In the genomic region with DNA sequence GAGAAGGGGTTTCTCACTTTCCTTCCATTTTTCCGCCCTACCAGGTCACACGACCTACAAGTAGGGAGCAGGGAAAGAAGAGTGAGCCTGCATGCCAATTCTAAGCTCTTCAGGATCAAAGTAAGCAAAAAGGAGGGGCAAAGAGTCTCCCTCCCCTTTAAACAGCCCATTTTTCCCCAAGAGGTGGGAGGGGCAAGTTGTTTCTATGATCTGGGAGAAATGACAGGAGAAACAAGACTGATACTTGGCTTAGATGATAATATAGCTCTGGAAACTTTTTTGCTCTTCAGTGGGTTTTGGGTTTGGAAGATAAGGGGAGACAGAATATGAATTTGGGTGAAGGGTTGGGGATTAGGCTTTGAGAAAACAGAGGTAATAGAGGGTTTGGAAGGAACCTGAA, we compare ENCODE assay signal across 25 cellular contexts. TPM values are rescaled to one million over a fixed set of nuclear protein-coding genes. Genes with fewer than 3 reads are reported as not detected.
DNase-seq lines count a peak whose midpoint lies in the region; ATAC-seq and TF ChIP-seq lines count a peak whose summit lies in the region.
"Had no signal": no experiment of that assay in that cellular context is flagged by ENCODE, and none has a peak within 500 bp of the region (broad histone marks: within the 10 kb centered on the region; RNA-seq: fewer than 3 reads in every experiment).

No MANE protein-coding gene starts in this region.

- no peaks in the 10 kb centered on the region for H3K27me3 ChIP-seq in SJSA1 (replicated peaks)
- H3K27me3 ChIP-seq in gastrocnemius medialis = peaks cover 24 to 49% (median 41%) of the 10 kb centered on the region in 3 donors
- H3K27me3 ChIP-seq: brain microvascular endothelial cell, thyroid gland had no signal

- DNase-seq in activated CD4-positive, alpha-beta T cell treated with anti-CD3 and anti-CD28 coated beads, Interleukin-2, amount 10 ng/mL, durations not matched to agents 24 days and 14 days = no peak
- DNase-seq in activated CD4-positive, alpha-beta T cell treated with anti-CD3 and anti-CD28 coated beads, Interleukin-2, amount 50 U/mL, for 48 hours = no peak
- peak; percentile 76 to 86 for DNase-seq in SJSA1 (ENCODE audit: low read depth in 1 of 2, low spot score in 2 of 2)
- no peak for DNase-seq in mesothelial cell of epicardium (ENCODE audit: low spot score in 2 of 2, unreplicated experiment in 2 of 2)
- DNase-seq in gastrocnemius medialis = no peak
- no peak for DNase-seq in activated CD8-positive, alpha-beta T cell treated with anti-CD3 and anti-CD28 coated beads for 36 hours
- DNase-seq: activated CD8-positive, alpha-beta memory T cell treated with anti-CD3 and anti-CD28 coated beads, Interleukin-2, amount 10 ng/mL, durations not matched to agents 7 days and 5 days; activated effector memory CD4-positive, alpha-beta T cell treated with anti-CD3 and anti-CD28 coated beads, Interleukin-2, amount 50 U/mL, for 16 hours; AML-193; brain microvascular endothelial cell; COR-L47; DND-41; KG1; left cardiac atrium; mesendoderm; naive thymus-derived CD8-positive, alpha-beta T cell; NCI-H1694 treated with DMSO at 0.1 percent for 48 hours; NCI-H69; T1000; thyroid gland had no signal

- 0 out of 2 replicates have a peak, but pooled peaks cover 4% of the 10 kb centered on the region for H3K9me3 ChIP-seq in SJSA1 (replicated peaks)
- H3K9me3 ChIP-seq in gastrocnemius medialis = no peaks in the 10 kb centered on the region
- H3K9me3 ChIP-seq: thyroid gland had no signal

- peaks cover 7% of the 10 kb centered on the region for H3K27me3 Mint-ChIP-seq in activated CD4-positive, alpha-beta T cell treated with anti-CD3 and anti-CD28 coated beads, Interleukin-2, amount 10 ng/mL, durations not matched to agents 24 days and 14 days
- H3K27me3 Mint-ChIP-seq in mesothelial cell of epicardium (ENCODE audit: low read depth) = no peaks in the 10 kb centered on the region
- peaks cover 2% of the 10 kb centered on the region for H3K27me3 Mint-ChIP-seq in activated CD8-positive, alpha-beta T cell treated with anti-CD3 and anti-CD28 coated beads for 36 hours
- peaks cover 3% of the 10 kb centered on the region for H3K27me3 Mint-ChIP-seq in activated T-helper 17 cell treated with anti-CD3 and anti-CD28 coated beads, Interleukin-2, amount 50 U/mL, for 72 hours

- ATAC-seq in gastrocnemius medialis (no peak), HG03460 (IDR thresholded peaks at IDR 0.05; ENCODE audit: unreplicated experiment) (no peak)
- ATAC-seq in activated CD8-positive, alpha-beta T cell treated with anti-CD3 and anti-CD28 coated beads for 36 hours = no peak
- ATAC-seq in activated T-helper 17 cell treated with anti-CD3 and anti-CD28 coated beads, Interleukin-2, amount 50 U/mL, for 72 hours (replicated peaks) = no peak
- ATAC-seq: activated CD4-positive, CD25-positive, alpha-beta regulatory T cell treated with anti-CD3 and anti-CD28 coated beads, Interleukin-2, amount 50 U/mL, for 24 hours; activated CD8-positive, alpha-beta memory T cell treated with anti-CD3 and anti-CD28 coated beads, Interleukin-2, amount 10 ng/mL, durations not matched to agents 7 days and 5 days; HCT116; left cardiac atrium; naive thymus-derived CD8-positive, alpha-beta T cell; stimulated activated effector memory CD8-positive, alpha-beta T cell treated with anti-CD3 and anti-CD28 coated beads, Interleukin-12 subunit alpha, Interleukin-12 subunit beta, amount 100 ng/mL, for 72 hours had no signal

- intact Hi-C loops in activated CD4-positive, alpha-beta T cell treated with anti-CD3 and anti-CD28 coated beads, Interleukin-2, amount 10 ng/mL, durations not matched to agents 24 days and 14 days (cut with micrococcal nuclease) = no loop called here
- intact Hi-C loops in gastrocnemius medialis (cut with DNase I; ENCODE audit: low total_unique reads) = no loop called here
- intact Hi-C loops in activated CD8-positive, alpha-beta T cell treated with anti-CD3 and anti-CD28 coated beads for 36 hours (cut with micrococcal nuclease) = no loop called here

- peak overlapping the region; percentile 2 for H3K4me3 Mint-ChIP-seq in activated CD4-positive, alpha-beta T cell treated with anti-CD3 and anti-CD28 coated beads, Interleukin-2, amount 10 ng/mL, durations not matched to agents 24 days and 14 days
- peak overlapping the region; percentile 85 for H3K4me3 Mint-ChIP-seq in mesothelial cell of epicardium
- no peak overlapping the region for H3K4me3 Mint-ChIP-seq in activated CD8-positive, alpha-beta T cell treated with anti-CD3 and anti-CD28 coated beads for 36 hours
- H3K4me3 Mint-ChIP-seq in activated T-helper 17 cell treated with anti-CD3 and anti-CD28 coated beads, Interleukin-2, amount 50 U/mL, for 72 hours = no peak overlapping the region

- peaks cover 17% of the 10 kb centered on the region for H3K36me3 Mint-ChIP-seq in activated CD4-positive, alpha-beta T cell treated with anti-CD3 and anti-CD28 coated beads, Interleukin-2, amount 10 ng/mL, durations not matched to agents 24 days and 14 days (ENCODE audit: low read depth)
- H3K36me3 Mint-ChIP-seq in mesothelial cell of epicardium = peaks cover 23% of the 10 kb centered on the region
- peaks cover 9% of the 10 kb centered on the region for H3K36me3 Mint-ChIP-seq in activated CD8-positive, alpha-beta T cell treated with anti-CD3 and anti-CD28 coated beads for 36 hours (ENCODE audit: low read depth)
- peaks cover 15% of the 10 kb centered on the region for H3K36me3 Mint-ChIP-seq in activated T-helper 17 cell treated with anti-CD3 and anti-CD28 coated beads, Interleukin-2, amount 50 U/mL, for 72 hours (ENCODE audit: low read depth)

- peaks cover 30% of the 10 kb centered on the region for H3K4me1 ChIP-seq in SJSA1 (replicated peaks)
- H3K4me1 ChIP-seq in gastrocnemius medialis = peaks cover 0 to 15% of the 10 kb centered on the region in 2 donors

- H3K4me1 Mint-ChIP-seq in activated CD4-positive, alpha-beta T cell treated with anti-CD3 and anti-CD28 coated beads, Interleukin-2, amount 10 ng/mL, durations not matched to agents 24 days and 14 days = peaks cover 28% of the 10 kb centered on the region
- peaks cover 38% of the 10 kb centered on the region for H3K4me1 Mint-ChIP-seq in mesothelial cell of epicardium
- peaks cover 32% of the 10 kb centered on the region for H3K4me1 Mint-ChIP-seq in activated CD8-positive, alpha-beta T cell treated with anti-CD3 and anti-CD28 coated beads for 36 hours (ENCODE audit: low read depth)
- H3K4me1 Mint-ChIP-seq in activated T-helper 17 cell treated with anti-CD3 and anti-CD28 coated beads, Interleukin-2, amount 50 U/mL, for 72 hours = peaks cover 9% of the 10 kb centered on the region

- H3K27ac ChIP-seq in SJSA1 (no peak overlapping the region), gastrocnemius medialis (peak overlapping the region in 3 of 4 donors; percentile 14 to 31 (median 22))
- H3K27ac ChIP-seq: brain microvascular endothelial cell, thyroid gland had no signal

- in situ Hi-C loops in gastrocnemius medialis (cut with MboI; ENCODE audit: low sequenced_read_pairs in 4 of 4) = no loop called here

- no peak overlapping the region for H3K27ac Mint-ChIP-seq in activated CD4-positive, alpha-beta T cell treated with anti-CD3 and anti-CD28 coated beads, Interleukin-2, amount 10 ng/mL, durations not matched to agents 24 days and 14 days
- peak overlapping the region; percentile 69 for H3K27ac Mint-ChIP-seq in mesothelial cell of epicardium
- no peak overlapping the region for H3K27ac Mint-ChIP-seq in activated CD8-positive, alpha-beta T cell treated with anti-CD3 and anti-CD28 coated beads for 36 hours
- H3K27ac Mint-ChIP-seq in activated T-helper 17 cell treated with anti-CD3 and anti-CD28 coated beads, Interleukin-2, amount 50 U/mL, for 72 hours = no peak overlapping the region
- H3K27ac Mint-ChIP-seq: activated CD8-positive, alpha-beta memory T cell treated with anti-CD3 and anti-CD28 coated beads, Interleukin-2, amount 10 ng/mL, durations not matched to agents 7 days and 5 days; stimulated activated effector memory CD8-positive, alpha-beta T cell treated with anti-CD3 and anti-CD28 coated beads, Interleukin-12 subunit alpha, Interleukin-12 subunit beta, amount 100 ng/mL, for 72 hours had no signal

- TF ChIP-seq POLR2A in gastrocnemius medialis (IDR thresholded peaks at IDR 0.05) = no peak

- CTCF ChIA-PET in activated CD8-positive, alpha-beta T cell treated with anti-CD3 and anti-CD28 coated beads for 36 hours (lab: Charles Lee) = interaction anchor here (1.5 to 2.2 kb wide), 4 partner anchors 13 to 147 kb away, joined by 3 to 12 read pairs (median 8); a partner anchor contains a TSS

- H3K4me3 ChIP-seq in SJSA1 (no peak overlapping the region), gastrocnemius medialis (peak overlapping the region in 1 of 4 donors; percentile 55)
- H3K4me3 ChIP-seq: thyroid gland had no signal

- peaks cover 65% of the 10 kb centered on the region for H3K36me3 ChIP-seq in SJSA1
- H3K36me3 ChIP-seq in gastrocnemius medialis = peaks cover 0 to 7% of the 10 kb centered on the region in 2 donors
- H3K36me3 ChIP-seq: brain microvascular endothelial cell had no signal

- TF ChIP-seq CTCF in mesothelial cell of epicardium (IDR thresholded peaks at IDR 0.05; ENCODE audit: unreplicated experiment) (no peak), gastrocnemius medialis (IDR thresholded peaks at IDR 0.05 in 4 of 5, conservative IDR thresholded peaks at IDR 0.05 in 1 of 5) (no peak)
- TF ChIP-seq CTCF in activated CD8-positive, alpha-beta T cell treated with anti-CD3 and anti-CD28 coated beads for 36 hours (IDR thresholded peaks at IDR 0.05) = no peak

- H3K9me3 Mint-ChIP-seq in activated CD4-positive, alpha-beta T cell treated with anti-CD3 and anti-CD28 coated beads, Interleukin-2, amount 10 ng/mL, durations not matched to agents 24 days and 14 days = no peaks in the 10 kb centered on the region
- H3K9me3 Mint-ChIP-seq in mesothelial cell of epicardium = no peaks in the 10 kb centered on the region
- no peaks in the 10 kb centered on the region for H3K9me3 Mint-ChIP-seq in activated CD8-positive, alpha-beta T cell treated with anti-CD3 and anti-CD28 coated beads for 36 hours
- H3K9me3 Mint-ChIP-seq in activated T-helper 17 cell treated with anti-CD3 and anti-CD28 coated beads, Interleukin-2, amount 50 U/mL, for 72 hours = no peaks in the 10 kb centered on the region
- H3K9me3 Mint-ChIP-seq: naive thymus-derived CD8-positive, alpha-beta T cell; stimulated activated effector memory CD8-positive, alpha-beta T cell treated with anti-CD3 and anti-CD28 coated beads, Interleukin-12 subunit alpha, Interleukin-12 subunit beta, amount 100 ng/mL, for 72 hours had no signal

- POLR2A ChIA-PET in activated CD8-positive, alpha-beta T cell treated with anti-CD3 and anti-CD28 coated beads for 36 hours (lab: Charles Lee) = interaction anchor here (2.1 to 4.4 kb wide), 2 partner anchors 9 to 15 kb away, joined by 11 to 27 read pairs; a partner anchor contains a TSS

RNA-seq across cellular contexts. Expression of a gene that starts 1.8 kb away (rescaled TPM):
- total RNA-seq in activated CD4-positive, alpha-beta T cell treated with anti-CD3 and anti-CD28 coated beads, Interleukin-2, amount 10 ng/mL, durations not matched to agents 24 days and 14 days = 15.9 and 18.3 TPM in 2 replicates
- 187 and 286 TPM in 2 replicates for total RNA-seq in SJSA1 (2014; rRNA removed; shearing (Covaris generic))
- total RNA-seq in mesothelial cell of epicardium (88.3 to 93.6 TPM (median 90.0 TPM) in 3 replicates), gastrocnemius medialis (10 to 100 TPM in 1 of 4 donors, 1 to 10 TPM in 3; 3.5 to 13.8 (median 6.8) TPM)
- 10 to 100 TPM; 13.7 to 15.1 TPM for total RNA-seq in activated CD8-positive, alpha-beta T cell treated with anti-CD3 and anti-CD28 coated beads for 36 hours
- total RNA-seq in activated T-helper 17 cell treated with anti-CD3 and anti-CD28 coated beads, Interleukin-2, amount 50 U/mL, for 72 hours = 10 to 100 TPM; 16.7 to 19.5 TPM

RNA-seq across cellular contexts. Expression of a gene that starts 4.8 kb away (rescaled TPM):
- 1.6 and 1.7 TPM in 2 replicates for total RNA-seq in activated CD4-positive, alpha-beta T cell treated with anti-CD3 and anti-CD28 coated beads, Interleukin-2, amount 10 ng/mL, durations not matched to agents 24 days and 14 days
- 107 and 145 TPM in 2 replicates for total RNA-seq in SJSA1 (2014; rRNA removed; shearing (Covaris generic))
- total RNA-seq in mesothelial cell of epicardium (60.4 to 65.0 TPM (median 62.4 TPM) in 3 replicates), gastrocnemius medialis (1 to 10 TPM; 1.9 to 3.3 (median 2.4) TPM)
- total RNA-seq in activated CD8-positive, alpha-beta T cell treated with anti-CD3 and anti-CD28 coated beads for 36 hours = 1 to 10 TPM; 1.1 to 1.2 TPM
- 1 to 10 TPM; 1.5 to 1.6 TPM for total RNA-seq in activated T-helper 17 cell treated with anti-CD3 and anti-CD28 coated beads, Interleukin-2, amount 50 U/mL, for 72 hours

RNA-seq across cellular contexts. Expression of a gene that starts 15.4 kb away (rescaled TPM):
- 21.5 and 23.0 TPM in 2 replicates for total RNA-seq in activated CD4-positive, alpha-beta T cell treated with anti-CD3 and anti-CD28 coated beads, Interleukin-2, amount 10 ng/mL, durations not matched to agents 24 days and 14 days
- 544 and 654 TPM in 2 replicates for total RNA-seq in SJSA1 (2014; rRNA removed; shearing (Covaris generic))
- 23.4 to 24.2 TPM (median 23.7 TPM) in 3 replicates for total RNA-seq in mesothelial cell of epicardium
- total RNA-seq in gastrocnemius medialis = 10 to 100 TPM; 11.2 to 22.0 (median 14.6) TPM
- total RNA-seq in activated CD8-positive, alpha-beta T cell treated with anti-CD3 and anti-CD28 coated beads for 36 hours = 10 to 100 TPM; 10.7 to 12.3 TPM
- total RNA-seq in activated T-helper 17 cell treated with anti-CD3 and anti-CD28 coated beads, Interleukin-2, amount 50 U/mL, for 72 hours = 10 to 100 TPM; 16.0 to 23.0 TPM

RNA-seq across cellular contexts. Expression of a gene that starts 26.6 kb away (rescaled TPM):
- 4.6 and 5.7 TPM in 2 replicates for total RNA-seq in activated CD4-positive, alpha-beta T cell treated with anti-CD3 and anti-CD28 coated beads, Interleukin-2, amount 10 ng/mL, durations not matched to agents 24 days and 14 days
- total RNA-seq in SJSA1 (2014; rRNA removed; shearing (Covaris generic)) = 841 and 950 TPM in 2 replicates
- total RNA-seq in mesothelial cell of epicardium (0.34 to 0.78 TPM (median 0.35 TPM) in 3 replicates), gastrocnemius medialis (10 to 100 TPM; 13.2 to 25.5 (median 16.6) TPM)
- 1 to 10 TPM in 1 of 2 experiments, under 1 TPM in 1; 0.61 to 1.4 TPM for total RNA-seq in activated CD8-positive, alpha-beta T cell treated with anti-CD3 and anti-CD28 coated beads for 36 hours
- 1 to 10 TPM; 1.5 to 3.7 TPM for total RNA-seq in activated T-helper 17 cell treated with anti-CD3 and anti-CD28 coated beads, Interleukin-2, amount 50 U/mL, for 72 hours

RNA-seq across cellular contexts. Expression of a gene that starts 56.6 kb away (rescaled TPM):
- 1.8 and 2.4 TPM in 2 replicates for total RNA-seq in activated CD4-positive, alpha-beta T cell treated with anti-CD3 and anti-CD28 coated beads, Interleukin-2, amount 10 ng/mL, durations not matched to agents 24 days and 14 days
- total RNA-seq in SJSA1 (2014; rRNA removed; shearing (Covaris generic)) = 2.1 and 2.8 TPM in 2 replicates
- total RNA-seq in mesothelial cell of epicardium (0.40 to 0.69 TPM (median 0.59 TPM) in 3 replicates), gastrocnemius medialis (under 1 TPM in 2 of 4 donors, not detected in 2; 0.09 to 0.36 TPM)
- 1 to 10 TPM; 1.2 to 1.3 TPM for total RNA-seq in activated CD8-positive, alpha-beta T cell treated with anti-CD3 and anti-CD28 coated beads for 36 hours
- 1 to 10 TPM; 2.0 to 3.0 TPM for total RNA-seq in activated T-helper 17 cell treated with anti-CD3 and anti-CD28 coated beads, Interleukin-2, amount 50 U/mL, for 72 hours

Comparison
In these comparisons a context has a peak if more than half of its experiments do, and no peak if none do; other contexts are left out.
1. DNase-seq: peak in SJSA1 (2 of 2); none in activated CD4-positive, alpha-beta T cell treated with anti-CD3 and anti-CD28 coated beads, Interleukin-2, amount 10 ng/mL, durations not matched to agents 24 days and 14 days (single experiment), activated CD4-positive, alpha-beta T cell treated with anti-CD3 and anti-CD28 coated beads, Interleukin-2, amount 50 U/mL, for 48 hours (0 of 2), mesothelial cell of epicardium (0 of 2), gastrocnemius medialis (0 of 2) and activated CD8-positive, alpha-beta T cell treated with anti-CD3 and anti-CD28 coated beads for 36 hours (single experiment).
2. H3K4me3 Mint-ChIP-seq: peak in activated CD4-positive, alpha-beta T cell treated with anti-CD3 and anti-CD28 coated beads, Interleukin-2, amount 10 ng/mL, durations not matched to agents 24 days and 14 days (single experiment) and mesothelial cell of epicardium (single experiment); none in activated CD8-positive, alpha-beta T cell treated with anti-CD3 and anti-CD28 coated beads for 36 hours (single experiment) and activated T-helper 17 cell treated with anti-CD3 and anti-CD28 coated beads, Interleukin-2, amount 50 U/mL, for 72 hours (single experiment).
3. RNA of a gene that starts 4.8 kb away (total RNA-seq): 107 to 145 TPM in SJSA1 and 60.4 to 65.0 TPM in mesothelial cell of epicardium; 1.9 to 3.3 TPM in gastrocnemius medialis, 1.6 to 1.7 TPM in activated CD4-positive, alpha-beta T cell treated with anti-CD3 and anti-CD28 coated beads, Interleukin-2, amount 10 ng/mL, durations not matched to agents 24 days and 14 days, 1.5 to 1.6 TPM in activated T-helper 17 cell treated with anti-CD3 and anti-CD28 coated beads, Interleukin-2, amount 50 U/mL, for 72 hours and 1.1 to 1.2 TPM in activated CD8-positive, alpha-beta T cell treated with anti-CD3 and anti-CD28 coated beads for 36 hours; every median in the first group is over 10 times any median in the second.
4. RNA of a gene that starts 15.4 kb away (total RNA-seq): 544 to 654 TPM in SJSA1; 23.4 to 24.2 TPM in mesothelial cell of epicardium, 16.0 to 23.0 TPM in activated T-helper 17 cell treated with anti-CD3 and anti-CD28 coated beads, Interleukin-2, amount 50 U/mL, for 72 hours, 21.5 to 23.0 TPM in activated CD4-positive, alpha-beta T cell treated with anti-CD3 and anti-CD28 coated beads, Interleukin-2, amount 10 ng/mL, durations not matched to agents 24 days and 14 days, 11.2 to 22.0 TPM in gastrocnemius medialis and 10.7 to 12.3 TPM in activated CD8-positive, alpha-beta T cell treated with anti-CD3 and anti-CD28 coated beads for 36 hours; every median in the first group is over 10 times any median in the second.